8 cellular contexts compared by ENCODE assay signal in genomic region chr4:10461091-10461849, GRCh38. TPM values are rescaled to one million over a fixed set of nuclear protein-coding genes. Genes with fewer than 3 reads are reported as not detected.
DNase-seq lines count a peak whose midpoint lies in the region; ATAC-seq, FAIRE-seq and TF ChIP-seq lines count a peak whose summit lies in the region.

No MANE protein-coding gene starts in this region.

- DNase-seq in CD4-positive, CD25-positive, alpha-beta regulatory T cell: peak; percentile 59 to 87 (median 76)
- DNase-seq in WERI-Rb-1 (no peak), mammary epithelial cell (peak; percentile 60), kidney (peak; percentile 67), GOT3 (lab: John Stamatoyannopoulos, UW) (no peak)
- peak; percentile 74 to 79 for DNase-seq in stimulated activated CD4-positive, alpha-beta T cell treated with anti-CD3 and anti-CD28 coated beads, Interleukin-2, amount 100 ng/mL, for 24 hours

- peak; percentile 84 to 88 for ATAC-seq in CD4-positive, CD25-positive, alpha-beta regulatory T cell (ENCODE audit: low read depth in 2 of 2)
- ATAC-seq in GM19452 (IDR thresholded peaks at IDR 0.05; ENCODE audit: unreplicated experiment) (peak; percentile 67), HG03558 (IDR thresholded peaks at IDR 0.05; ENCODE audit: extremely low read depth, unreplicated experiment) (peak; percentile 74)

- TF ChIP-seq CTCF in WERI-Rb-1 (IDR thresholded peaks at IDR 0.05; ENCODE audit: low read depth, low read length): peak; percentile 66
- peak; percentile 36 to 40 for TF ChIP-seq CTCF in mammary epithelial cell (conservative IDR thresholded peaks at IDR 0.05 in 1 of 2, IDR thresholded peaks at IDR 0.05 in 1 of 2; ENCODE audit: extremely low read depth in 1 of 2, insufficient read depth in 1 of 2, low read depth in 1 of 2, low read length in 2 of 2)
- peak; percentile 87 for TF ChIP-seq CTCF in kidney (IDR thresholded peaks at IDR 0.05; ENCODE audit: borderline replicate concordance, extremely low read depth, insufficient read depth)

- FAIRE-seq in kidney (lab: Jason Lieb, UNC): no peak

- BruUV-seq in mammary epithelial cell (replicated peaks; lab: Mats Ljungman, UMichigan): no TSS peak

- peak overlapping the region; percentile 40 for H3K4me3 ChIP-seq in CD4-positive, CD25-positive, alpha-beta regulatory T cell (ENCODE audit: low read depth, low read length)
- H3K4me3 ChIP-seq in WERI-Rb-1 (ENCODE audit: low read depth, low read length) (no peak overlapping the region), mammary epithelial cell (replicated peaks in 1 of 3; ENCODE audit: insufficient read depth in 1 of 3, low read depth in 2 of 3, low read length in 3 of 3) (no peak overlapping the region), kidney (ENCODE audit: low read length in 2 of 2) (peak overlapping the region in 1 of 2 donors; percentile 48)

- no peak overlapping the region for H3K27ac ChIP-seq in CD4-positive, CD25-positive, alpha-beta regulatory T cell (ENCODE audit: insufficient read depth, low read length, poor library complexity, severe bottlenecking)
- no peak overlapping the region for H3K27ac ChIP-seq in WERI-Rb-1
- H3K27ac ChIP-seq in mammary epithelial cell (ENCODE audit: insufficient read depth, low read depth, low read length): no peak overlapping the region
- H3K27ac ChIP-seq in kidney (ENCODE audit: low read depth in 2 of 2, low read length in 2 of 2): no peak overlapping the region

- H3K9me3 Mint-ChIP-seq in CD4-positive, CD25-positive, alpha-beta regulatory T cell: peaks cover 0 to 10% (median 2%) of the 10 kb centered on the region in 7 donors

- H3K4me1 Mint-ChIP-seq in CD4-positive, CD25-positive, alpha-beta regulatory T cell: peaks cover 7 to 35% (median 15%) of the 10 kb centered on the region in 4 donors

- H3K27ac Mint-ChIP-seq in CD4-positive, CD25-positive, alpha-beta regulatory T cell: peak overlapping the region in 1 of 3 donors; percentile 84

- intact Hi-C loops in mammary epithelial cell (cut with micrococcal nuclease) (loop anchor here (2.0 kb wide), 1 partner anchor 78 kb away; no protein-coding TSS in a partner anchor), kidney (cut with DNase I) (no loop called here)

- dilution Hi-C loops in mammary epithelial cell (cut with HindIII; ENCODE audit: low sequenced_read_pairs): no loop called here

- no peaks in the 10 kb centered on the region for H3K36me3 Mint-ChIP-seq in CD4-positive, CD25-positive, alpha-beta regulatory T cell

- peaks cover 0 to 2% of the 10 kb centered on the region in 2 experiments for H3K9me3 ChIP-seq in CD4-positive, CD25-positive, alpha-beta regulatory T cell (ENCODE audit: control insufficient read depth in 2 of 2, low read length in 2 of 2)
- H3K9me3 ChIP-seq in WERI-Rb-1 (ENCODE audit: severe bottlenecking) (peaks cover 28% of the 10 kb centered on the region), mammary epithelial cell (replicated peaks; ENCODE audit: insufficient read depth, low read length) (peaks cover 7% of the 10 kb centered on the region), kidney (ENCODE audit: control insufficient read depth in 1 of 2, low read length in 2 of 2) (no peaks in the 10 kb centered on the region)

- CTCF ChIA-PET in mammary epithelial cell (lab: Charles Lee; ENCODE audit: low non-redundant PET): interaction anchor here (0.5 to 0.6 kb wide), 4 partner anchors 17 to 407 kb away, joined by 3 to 7 read pairs (median 4); no protein-coding TSS in a partner anchor

- H3K4me3 Mint-ChIP-seq in CD4-positive, CD25-positive, alpha-beta regulatory T cell: peak overlapping the region; percentile 62 to 89 (median 81)

- H2AFZ ChIP-seq in mammary epithelial cell (ENCODE audit: low read depth, low read length): peak overlapping the region; percentile 59

- H4K20me1 ChIP-seq in mammary epithelial cell (ENCODE audit: insufficient read depth, low read length): no peaks in the 10 kb centered on the region

- 33% methylated on average over 37 of the region's 72 CpGs for WGBS in mammary epithelial cell (ENCODE audit: low coverage, missing lambda C conversion rate)

- no peak overlapping the region for H3K9ac ChIP-seq in mammary epithelial cell (ENCODE audit: insufficient read depth, low read length)
- no peak overlapping the region for H3K9ac ChIP-seq in kidney (ENCODE audit: low read length in 2 of 2)

- in situ Hi-C loops in mammary epithelial cell (cut with MboI; ENCODE audit: low sequenced_read_pairs in 2 of 2): no loop called here

- peaks cover 14% of the 10 kb centered on the region for H3K4me1 ChIP-seq in CD4-positive, CD25-positive, alpha-beta regulatory T cell (ENCODE audit: control insufficient read depth, insufficient read depth, low read length, poor library complexity, severe bottlenecking)
- H3K4me1 ChIP-seq in mammary epithelial cell (ENCODE audit: insufficient read depth, low read length) (peaks cover 5% of the 10 kb centered on the region), kidney (ENCODE audit: control insufficient read depth in 1 of 2, insufficient read depth in 1 of 2, low read depth in 1 of 2, low read length in 2 of 2) (peaks cover 5 to 8% of the 10 kb centered on the region in 2 donors)

- peaks cover 5% of the 10 kb centered on the region for H3K79me2 ChIP-seq in mammary epithelial cell (ENCODE audit: insufficient read depth, low read length)

- no peaks in the 10 kb centered on the region for H3K36me3 ChIP-seq in CD4-positive, CD25-positive, alpha-beta regulatory T cell (ENCODE audit: control insufficient read depth, insufficient read depth, low read length)
- H3K36me3 ChIP-seq in WERI-Rb-1 (no peaks in the 10 kb centered on the region), mammary epithelial cell (ENCODE audit: insufficient read depth, low read length) (no peaks in the 10 kb centered on the region), kidney (ENCODE audit: control insufficient read depth in 1 of 2, insufficient read depth in 2 of 2, low read length in 2 of 2) (no peaks in the 10 kb centered on the region)

- peak overlapping the region; percentile 45 for H3K4me2 ChIP-seq in mammary epithelial cell (ENCODE audit: insufficient read depth, low read depth, low read length)

- H3K27me3 ChIP-seq in CD4-positive, CD25-positive, alpha-beta regulatory T cell (ENCODE audit: control insufficient read depth, insufficient read depth, low read length): peaks cover 17% of the 10 kb centered on the region
- H3K27me3 ChIP-seq in WERI-Rb-1 (ENCODE audit: insufficient read depth, low read depth, severe bottlenecking) (no peaks in the 10 kb centered on the region), mammary epithelial cell (ENCODE audit: insufficient read depth, low read length) (peaks cover 6% of the 10 kb centered on the region)

- peaks cover 40% of the 10 kb centered on the region for H3K27me3 Mint-ChIP-seq in CD4-positive, CD25-positive, alpha-beta regulatory T cell

RNA-seq across cellular contexts. Expression of gene ZNF518B, which starts 4.0 kb away (rescaled TPM):
- 22.9 TPM for total RNA-seq in CD4-positive, CD25-positive, alpha-beta regulatory T cell
- 10 to 100 TPM in 3 of 4 donors, 1 to 10 TPM in 1; 9.0 to 18.4 (median 10.9) TPM for polyA plus RNA-seq in CD4-positive, CD25-positive, alpha-beta regulatory T cell
- total RNA-seq in mammary epithelial cell (10 to 100 TPM; 16.1 to 31.8 TPM), kidney (19.7 TPM)
- polyA plus RNA-seq in mammary epithelial cell (4.7 TPM), kidney (ENCODE audit: insufficient read depth, low read depth, low replicate concordance) (3.7 TPM)
- 15.3 TPM for polyA minus RNA-seq in mammary epithelial cell

Comparison
In these comparisons a context has a peak if more than half of its experiments do, and no peak if none do; other contexts are left out.
1. DNase-seq: peak in CD4-positive, CD25-positive, alpha-beta regulatory T cell (3 of 3), mammary epithelial cell (single experiment), kidney (single experiment) and stimulated activated CD4-positive, alpha-beta T cell treated with anti-CD3 and anti-CD28 coated beads, Interleukin-2, amount 100 ng/mL, for 24 hours (2 of 2); none in WERI-Rb-1 (single experiment) and GOT3 (single experiment).
2. Peak in every context shown above with its lines, with median percentiles within 50 percentile points of each other: ATAC-seq and CTCF ChIP-seq.